ENCODE assay signal across 7 cellular contexts in the genomic region with DNA sequence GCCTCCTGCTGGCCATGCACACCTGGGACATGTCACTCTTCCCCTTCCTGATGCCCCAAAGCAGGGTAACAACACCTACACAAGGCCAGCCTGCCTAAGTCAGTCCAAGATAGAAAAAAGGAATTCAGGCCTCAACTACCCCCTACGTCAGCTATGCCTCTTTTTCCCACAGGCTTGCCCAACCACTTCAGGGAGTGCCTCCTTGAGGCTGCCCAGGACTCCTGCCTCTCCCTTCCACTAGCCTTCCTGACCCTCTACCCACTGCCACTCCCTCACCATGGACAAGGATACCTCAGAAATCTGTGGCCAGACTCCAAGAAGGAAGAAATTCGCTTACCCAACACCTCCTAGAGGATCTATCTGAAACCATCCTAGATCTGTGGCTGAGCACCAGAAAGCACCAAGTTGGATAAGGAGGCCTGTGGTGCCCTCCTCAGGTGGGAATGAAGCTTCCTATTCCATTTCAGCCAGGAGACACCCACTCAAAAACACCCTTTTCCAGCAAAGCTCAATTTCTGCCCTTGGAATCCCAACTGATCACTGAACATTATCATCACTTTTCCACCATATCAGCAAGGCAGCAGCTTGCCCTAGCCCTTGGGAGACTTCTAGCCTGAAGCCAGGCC. TPM values are rescaled to one million over a fixed set of nuclear protein-coding genes. Genes with fewer than 3 reads are reported as not detected.
A peak's percentile ranks its signal among the peaks of the same experiment; 100 is the strongest.
DNase-seq lines count a peak whose midpoint lies in the region; ATAC-seq and TF ChIP-seq lines count a peak whose summit lies in the region.

No MANE protein-coding gene starts in this region.

- no peak overlapping the region for H3K27ac ChIP-seq in H9 (ENCODE audit: insufficient read length, low read depth, low read length)

- H2BK5ac ChIP-seq in H9 (ENCODE audit: insufficient read length, low read length): no peak overlapping the region

- no peak overlapping the region for H3K56ac ChIP-seq in H9 (ENCODE audit: insufficient read length, low read depth, low read length)

- no peak overlapping the region for H2BK20ac ChIP-seq in H9 (ENCODE audit: low read depth, low read length, poor library complexity, severe bottlenecking)

- H3K36me3 ChIP-seq in skeletal muscle satellite cell (ENCODE audit: insufficient read depth, low read length): peaks cover 31% of the 10 kb centered on the region

- no peaks in the 10 kb centered on the region for H3K9me3 ChIP-seq in H9 (ENCODE audit: control insufficient read depth, low read depth, low read length)
- H3K9me3 ChIP-seq in skeletal muscle satellite cell (replicated peaks; ENCODE audit: low read length): no peaks in the 10 kb centered on the region

- peaks cover 21 to 25% of the 10 kb centered on the region in 2 experiments for H3K4me1 Mint-ChIP-seq in H9
- H3K4me1 Mint-ChIP-seq in T-cell: peaks cover 43 to 62% (median 52%) of the 10 kb centered on the region in 3 donors

- H4K20me1 ChIP-seq in H9 (ENCODE audit: control insufficient read depth, insufficient read depth, insufficient read length): no peaks in the 10 kb centered on the region

- no peak overlapping the region for H3T11ph ChIP-seq in H9 (ENCODE audit: low read length)

- H3K23me2 ChIP-seq in H9 (ENCODE audit: insufficient read length, low read depth, low read length, poor library complexity, severe bottlenecking): peaks cover 8% of the 10 kb centered on the region

- no peak overlapping the region for H4K5ac ChIP-seq in H9 (ENCODE audit: insufficient read length, low read depth, low read length)

- no peak overlapping the region for H3K14ac ChIP-seq in H9 (ENCODE audit: insufficient read depth, low read length)

- H3K4me3 ChIP-seq in fibroblast of villous mesenchyme (ENCODE audit: low read depth, low read length) (peak overlapping the region; percentile 72), skeletal muscle satellite cell (ENCODE audit: low read length) (peak overlapping the region; percentile 92)

- TF ChIP-seq CTCF in H9 (conservative IDR thresholded peaks at IDR 0.05) (peak; percentile 21; the same call in 2 of the 3 replicates), fibroblast of villous mesenchyme (IDR thresholded peaks at IDR 0.05; ENCODE audit: insufficient read depth, low read depth, low read length) (no peak)

- peaks cover 31 to 48% (median 36%) of the 10 kb centered on the region in 3 experiments for H3K36me3 Mint-ChIP-seq in H9 (ENCODE audit: insufficient read depth in 1 of 3, low read depth in 3 of 3)
- H3K36me3 Mint-ChIP-seq in T-cell: peaks cover 4% of the 10 kb centered on the region

- DNase-seq in H9 (no peak), T-cell (no peak), fibroblast of villous mesenchyme (ENCODE audit: low read depth) (peak; percentile 14), putamen (ENCODE audit: low spot score) (no peak)

- H3K4me2 ChIP-seq in H9 (ENCODE audit: insufficient read depth, insufficient read length, low read length) (peak overlapping the region; percentile 81), skeletal muscle satellite cell (ENCODE audit: low read length) (peak overlapping the region; percentile 92)

- no peak overlapping the region for H2AK5ac ChIP-seq in H9 (ENCODE audit: insufficient read length, low read length)

- H3K27ac Mint-ChIP-seq in H9 (peak overlapping the region; percentile 38 to 65 (median 53); a peak in 4 of 7 replicates), T-cell (peak overlapping the region; percentile 57 to 100)

- no peak overlapping the region for H4K8ac ChIP-seq in H9 (replicated peaks; ENCODE audit: insufficient read length, low read depth, low read length)

- H3K9me3 Mint-ChIP-seq in H9 (peaks cover 22 to 62% of the 10 kb centered on the region in 2 experiments), T-cell (no peaks in the 10 kb centered on the region)

- no peak for ATAC-seq in T-cell (replicated peaks in 1 of 4)
- ATAC-seq in HG02852 (IDR thresholded peaks at IDR 0.05; ENCODE audit: unreplicated experiment): no peak
- no peak for ATAC-seq in GM21447 (IDR thresholded peaks at IDR 0.05; ENCODE audit: unreplicated experiment)

- CTCF ChIA-PET in T-cell (lab: Charles Lee): no interaction called here

- H3K4me1 ChIP-seq in H9 (ENCODE audit: insufficient read depth, low read length): peaks cover 8% of the 10 kb centered on the region; the same call in 1 of the 2 replicates
- H3K4me1 ChIP-seq in skeletal muscle satellite cell (ENCODE audit: control insufficient read depth, insufficient read depth, low read length): peaks cover 22% of the 10 kb centered on the region

- H3K79me2 ChIP-seq in H9 (ENCODE audit: insufficient read depth, low read length): peaks cover 30% of the 10 kb centered on the region; the same call in 1 of the 2 replicates

- no peak overlapping the region for H2AFZ ChIP-seq in H9 (ENCODE audit: low read length)

- H3K79me1 ChIP-seq in H9 (ENCODE audit: insufficient read depth, low read depth, low read length, poor library complexity, severe bottlenecking): peaks cover 3% of the 10 kb centered on the region

- H3K23ac ChIP-seq in H9 (ENCODE audit: insufficient read length, low read depth, low read length): no peak overlapping the region

- H3K9ac ChIP-seq in H9 (ENCODE audit: extremely low read depth, insufficient read length, low read length) (peak overlapping the region; percentile 98), skeletal muscle satellite cell (ENCODE audit: low read depth, low read length) (peak overlapping the region; percentile 99)

- H3K27me3 ChIP-seq in H9 (ENCODE audit: insufficient read depth, low read length) (no peaks in the 10 kb centered on the region), skeletal muscle satellite cell (ENCODE audit: control insufficient read depth, insufficient read depth, low read length) (no peaks in the 10 kb centered on the region)

- H3K27me3 Mint-ChIP-seq in H9 (ENCODE audit: low read depth) (peaks cover 1% of the 10 kb centered on the region; the same call in 1 of the 2 replicates), T-cell (no peaks in the 10 kb centered on the region)

- no peak overlapping the region for H2BK15ac ChIP-seq in H9 (ENCODE audit: low read depth, low read length)

- WGBS in H9 (ENCODE audit: extremely low coverage, insufficient read length, low lambda C conversion rate): no CpG with 5 or more reads among the region's 2 CpGs

- no peak overlapping the region for H3K18ac ChIP-seq in H9 (ENCODE audit: insufficient read length, low read depth, low read length)

- no peak overlapping the region for H2BK120ac ChIP-seq in H9 (ENCODE audit: low read depth, low read length, poor library complexity, severe bottlenecking)

- H3K4me3 Mint-ChIP-seq in H9 (peak overlapping the region; percentile 92 to 99), T-cell (peak overlapping the region; percentile 95 to 99 (median 97))

- no peak overlapping the region for H4K91ac ChIP-seq in H9 (ENCODE audit: insufficient read length, low read depth, low read length)

- no peak overlapping the region for H2BK12ac ChIP-seq in H9 (ENCODE audit: insufficient read length, low read depth, low read length)

- POLR2A ChIA-PET in T-cell (lab: Charles Lee): no interaction called here

- H3K4ac ChIP-seq in H9 (ENCODE audit: low read depth, low read length): no peak overlapping the region

RNA-seq across cellular contexts. Expression of a gene that starts 1.8 kb away (rescaled TPM):
- total RNA-seq in H9 (2021) (98.7 and 105 TPM in 2 replicates), T-cell (100 to 1,000 TPM; 130 to 329 (median 197) TPM), fibroblast of villous mesenchyme (149 and 157 TPM in 2 replicates)
- total RNA-seq in skeletal muscle satellite cell (2012; rRNA removed): 79.5 and 131 TPM in 2 replicates

RNA-seq across cellular contexts. Expression of a gene that starts 58.2 kb away (rescaled TPM):
- total RNA-seq in H9 (2021) (7.0 and 8.4 TPM in 2 replicates), T-cell (1 to 10 TPM; 1.2 to 2.0 (median 1.4) TPM), fibroblast of villous mesenchyme (11.0 and 13.8 TPM in 2 replicates)
- 10.0 and 10.1 TPM in 2 replicates for total RNA-seq in skeletal muscle satellite cell (2012; rRNA removed)
